ENCODE assay signal across 1 cellular context in the genomic region with DNA sequence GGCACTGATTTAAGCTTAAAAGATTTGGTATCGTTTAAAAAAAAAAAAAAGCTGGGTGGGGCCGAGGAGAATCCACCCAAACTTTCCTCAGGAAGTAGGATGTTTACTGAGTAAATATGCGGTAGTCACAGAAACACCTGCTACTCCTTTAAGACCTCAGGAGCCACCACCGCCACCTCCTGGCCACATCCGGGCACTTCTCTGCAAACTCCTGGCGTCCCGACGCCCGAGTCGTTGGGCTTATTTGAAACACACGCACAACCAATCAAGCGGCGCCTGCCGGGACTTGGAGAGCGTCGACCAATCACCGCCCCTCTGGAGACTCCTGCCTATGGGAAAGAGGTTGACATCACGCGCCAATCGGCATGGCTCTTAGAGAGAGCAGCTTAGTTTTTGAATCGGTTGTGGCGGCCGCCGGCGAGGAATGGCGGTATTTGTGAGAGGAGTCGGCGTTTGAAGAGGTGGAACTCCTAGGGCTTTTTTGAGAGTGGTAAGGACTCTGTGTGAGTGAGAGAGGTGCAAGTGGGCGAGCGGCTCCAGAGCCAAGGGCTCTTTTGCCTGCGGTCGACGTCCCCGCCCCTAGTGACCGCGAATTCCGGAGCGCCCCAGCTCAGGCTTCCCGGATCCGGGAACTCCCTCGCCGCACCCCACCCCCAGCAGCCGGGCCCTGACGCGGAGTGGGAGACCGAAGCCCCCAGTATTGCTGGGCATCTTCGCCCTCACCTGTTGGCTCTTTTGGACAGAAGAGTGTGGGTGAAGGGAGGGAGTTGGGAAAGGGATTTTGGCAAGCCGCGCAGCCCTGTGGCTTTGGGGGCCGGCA.
TF ChIP-seq lines count a peak whose summit lies in the region.

A gene with protein sequence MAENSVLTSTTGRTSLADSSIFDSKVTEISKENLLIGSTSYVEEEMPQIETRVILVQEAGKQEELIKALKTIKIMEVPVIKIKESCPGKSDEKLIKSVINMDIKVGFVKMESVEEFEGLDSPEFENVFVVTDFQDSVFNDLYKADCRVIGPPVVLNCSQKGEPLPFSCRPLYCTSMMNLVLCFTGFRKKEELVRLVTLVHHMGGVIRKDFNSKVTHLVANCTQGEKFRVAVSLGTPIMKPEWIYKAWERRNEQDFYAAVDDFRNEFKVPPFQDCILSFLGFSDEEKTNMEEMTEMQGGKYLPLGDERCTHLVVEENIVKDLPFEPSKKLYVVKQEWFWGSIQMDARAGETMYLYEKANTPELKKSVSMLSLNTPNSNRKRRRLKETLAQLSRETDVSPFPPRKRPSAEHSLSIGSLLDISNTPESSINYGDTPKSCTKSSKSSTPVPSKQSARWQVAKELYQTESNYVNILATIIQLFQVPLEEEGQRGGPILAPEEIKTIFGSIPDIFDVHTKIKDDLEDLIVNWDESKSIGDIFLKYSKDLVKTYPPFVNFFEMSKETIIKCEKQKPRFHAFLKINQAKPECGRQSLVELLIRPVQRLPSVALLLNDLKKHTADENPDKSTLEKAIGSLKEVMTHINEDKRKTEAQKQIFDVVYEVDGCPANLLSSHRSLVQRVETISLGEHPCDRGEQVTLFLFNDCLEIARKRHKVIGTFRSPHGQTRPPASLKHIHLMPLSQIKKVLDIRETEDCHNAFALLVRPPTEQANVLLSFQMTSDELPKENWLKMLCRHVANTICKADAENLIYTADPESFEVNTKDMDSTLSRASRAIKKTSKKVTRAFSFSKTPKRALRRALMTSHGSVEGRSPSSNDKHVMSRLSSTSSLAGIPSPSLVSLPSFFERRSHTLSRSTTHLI (plus strand): TSS at position 359 of the 820 bp plus-strand sequence. CDS start 3,805 bp downstream, outside the sequence.

TF ChIP-seq in HepG2, 621 proteins besides CTCF, POLR2A, EP300 and RAD21 (continued from another document and continues in another):
- TF ChIP-seq, protein P1, sequence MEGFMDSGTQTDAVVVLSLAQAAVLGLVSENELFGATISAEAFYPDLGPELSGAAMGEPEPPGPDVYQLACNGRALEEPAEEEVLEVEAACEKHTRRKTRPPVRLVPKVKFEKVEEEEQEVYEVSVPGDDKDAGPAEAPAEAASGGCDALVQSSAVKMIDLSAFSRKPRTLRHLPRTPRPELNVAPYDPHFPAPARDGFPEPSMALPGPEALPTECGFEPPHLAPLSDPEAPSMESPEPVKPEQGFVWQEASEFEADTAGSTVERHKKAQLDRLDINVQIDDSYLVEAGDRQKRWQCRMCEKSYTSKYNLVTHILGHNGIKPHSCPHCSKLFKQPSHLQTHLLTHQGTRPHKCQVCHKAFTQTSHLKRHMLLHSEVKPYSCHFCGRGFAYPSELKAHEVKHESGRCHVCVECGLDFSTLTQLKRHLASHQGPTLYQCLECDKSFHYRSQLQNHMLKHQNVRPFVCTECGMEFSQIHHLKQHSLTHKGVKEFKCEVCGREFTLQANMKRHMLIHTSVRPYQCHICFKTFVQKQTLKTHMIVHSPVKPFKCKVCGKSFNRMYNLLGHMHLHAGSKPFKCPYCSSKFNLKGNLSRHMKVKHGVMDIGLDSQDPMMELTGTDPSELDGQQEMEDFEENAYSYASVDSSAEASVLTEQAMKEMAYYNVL (CRISPR knock-in tag; IDR thresholded peaks at IDR 0.05; ENCODE audit: borderline replicate concordance), result peak; percentile 42; the same call in 1 of the 2 replicates
- TF ChIP-seq MEF2D (CRISPR knock-in tag; IDR thresholded peaks at IDR 0.05), result no peak; the same call in 1 of the 2 replicates
- TF ChIP-seq ZFP90 (CRISPR knock-in tag; IDR thresholded peaks at IDR 0.05; ENCODE audit: borderline replicate concordance), result no peak; the same call in 1 of the 2 replicates
- TF ChIP-seq PPARG (CRISPR knock-in tag; conservative IDR thresholded peaks at IDR 0.05), result no peak
- TF ChIP-seq ZNF839 (CRISPR knock-in tag; IDR thresholded peaks at IDR 0.05; ENCODE audit: borderline replicate concordance), result no peak
- no peak for TF ChIP-seq ZNF3 (CRISPR knock-in tag; IDR thresholded peaks at IDR 0.05)
- TF ChIP-seq, protein P2, sequence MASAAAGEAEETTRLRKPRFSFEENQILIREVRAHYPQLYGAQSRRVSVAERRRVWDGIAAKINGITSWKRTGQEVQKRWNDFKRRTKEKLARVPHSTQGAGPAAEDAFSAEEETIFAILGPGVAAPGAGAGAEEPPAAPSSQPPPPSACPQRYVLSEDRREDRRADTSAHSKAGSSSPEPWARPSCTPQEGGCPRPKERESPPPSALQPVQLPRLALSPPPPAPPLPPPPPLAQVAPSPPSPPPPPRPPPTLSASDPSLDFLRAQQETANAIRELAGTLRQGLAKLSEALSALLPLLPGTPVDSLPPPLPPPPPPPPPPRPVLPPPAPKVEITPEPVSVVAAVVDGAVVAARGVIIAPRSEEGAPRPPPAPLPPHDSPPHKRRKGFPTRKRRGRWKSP (CRISPR knock-in tag; IDR thresholded peaks at IDR 0.05), result no peak; the same call in 1 of the 2 replicates
- peak; percentile 89 for TF ChIP-seq HDAC1 (CRISPR knock-in tag; IDR thresholded peaks at IDR 0.05)
- TF ChIP-seq, protein P3, sequence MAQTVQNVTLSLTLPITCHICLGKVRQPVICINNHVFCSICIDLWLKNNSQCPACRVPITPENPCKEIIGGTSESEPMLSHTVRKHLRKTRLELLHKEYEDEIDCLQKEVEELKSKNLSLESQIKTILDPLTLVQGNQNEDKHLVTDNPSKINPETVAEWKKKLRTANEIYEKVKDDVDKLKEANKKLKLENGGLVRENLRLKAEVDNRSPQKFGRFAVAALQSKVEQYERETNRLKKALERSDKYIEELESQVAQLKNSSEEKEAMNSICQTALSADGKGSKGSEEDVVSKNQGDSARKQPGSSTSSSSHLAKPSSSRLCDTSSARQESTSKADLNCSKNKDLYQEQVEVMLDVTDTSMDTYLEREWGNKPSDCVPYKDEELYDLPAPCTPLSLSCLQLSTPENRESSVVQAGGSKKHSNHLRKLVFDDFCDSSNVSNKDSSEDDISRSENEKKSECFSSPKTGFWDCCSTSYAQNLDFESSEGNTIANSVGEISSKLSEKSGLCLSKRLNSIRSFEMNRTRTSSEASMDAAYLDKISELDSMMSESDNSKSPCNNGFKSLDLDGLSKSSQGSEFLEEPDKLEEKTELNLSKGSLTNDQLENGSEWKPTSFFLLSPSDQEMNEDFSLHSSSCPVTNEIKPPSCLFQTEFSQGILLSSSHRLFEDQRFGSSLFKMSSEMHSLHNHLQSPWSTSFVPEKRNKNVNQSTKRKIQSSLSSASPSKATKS (CRISPR knock-in tag; IDR thresholded peaks at IDR 0.05), result no peak
- TF ChIP-seq, protein P4, sequence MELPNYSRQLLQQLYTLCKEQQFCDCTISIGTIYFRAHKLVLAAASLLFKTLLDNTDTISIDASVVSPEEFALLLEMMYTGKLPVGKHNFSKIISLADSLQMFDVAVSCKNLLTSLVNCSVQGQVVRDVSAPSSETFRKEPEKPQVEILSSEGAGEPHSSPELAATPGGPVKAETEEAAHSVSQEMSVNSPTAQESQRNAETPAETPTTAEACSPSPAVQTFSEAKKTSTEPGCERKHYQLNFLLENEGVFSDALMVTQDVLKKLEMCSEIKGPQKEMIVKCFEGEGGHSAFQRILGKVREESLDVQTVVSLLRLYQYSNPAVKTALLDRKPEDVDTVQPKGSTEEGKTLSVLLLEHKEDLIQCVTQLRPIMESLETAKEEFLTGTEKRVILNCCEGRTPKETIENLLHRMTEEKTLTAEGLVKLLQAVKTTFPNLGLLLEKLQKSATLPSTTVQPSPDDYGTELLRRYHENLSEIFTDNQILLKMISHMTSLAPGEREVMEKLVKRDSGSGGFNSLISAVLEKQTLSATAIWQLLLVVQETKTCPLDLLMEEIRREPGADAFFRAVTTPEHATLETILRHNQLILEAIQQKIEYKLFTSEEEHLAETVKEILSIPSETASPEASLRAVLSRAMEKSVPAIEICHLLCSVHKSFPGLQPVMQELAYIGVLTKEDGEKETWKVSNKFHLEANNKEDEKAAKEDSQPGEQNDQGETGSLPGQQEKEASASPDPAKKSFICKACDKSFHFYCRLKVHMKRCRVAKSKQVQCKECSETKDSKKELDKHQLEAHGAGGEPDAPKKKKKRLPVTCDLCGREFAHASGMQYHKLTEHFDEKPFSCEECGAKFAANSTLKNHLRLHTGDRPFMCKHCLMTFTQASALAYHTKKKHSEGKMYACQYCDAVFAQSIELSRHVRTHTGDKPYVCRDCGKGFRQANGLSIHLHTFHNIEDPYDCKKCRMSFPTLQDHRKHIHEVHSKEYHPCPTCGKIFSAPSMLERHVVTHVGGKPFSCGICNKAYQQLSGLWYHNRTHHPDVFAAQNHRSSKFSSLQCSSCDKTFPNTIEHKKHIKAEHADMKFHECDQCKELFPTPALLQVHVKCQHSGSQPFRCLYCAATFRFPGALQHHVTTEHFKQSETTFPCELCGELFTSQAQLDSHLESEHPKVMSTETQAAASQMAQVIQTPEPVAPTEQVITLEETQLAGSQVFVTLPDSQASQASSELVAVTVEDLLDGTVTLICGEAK (IDR thresholded peaks at IDR 0.05), result no peak
- TF ChIP-seq, protein P4 (CRISPR knock-in tag; IDR thresholded peaks at IDR 0.05), result no peak; the same call in 1 of the 2 replicates
- TF ChIP-seq JUND (CRISPR knock-in tag; IDR thresholded peaks at IDR 0.05), result no peak
- TF ChIP-seq ETV5 (CRISPR knock-in tag; IDR thresholded peaks at IDR 0.05; ENCODE audit: borderline replicate concordance), result peak; percentile 97
- TF ChIP-seq HHEX (CRISPR knock-in tag; IDR thresholded peaks at IDR 0.05), result no peak
- TF ChIP-seq, protein P5, sequence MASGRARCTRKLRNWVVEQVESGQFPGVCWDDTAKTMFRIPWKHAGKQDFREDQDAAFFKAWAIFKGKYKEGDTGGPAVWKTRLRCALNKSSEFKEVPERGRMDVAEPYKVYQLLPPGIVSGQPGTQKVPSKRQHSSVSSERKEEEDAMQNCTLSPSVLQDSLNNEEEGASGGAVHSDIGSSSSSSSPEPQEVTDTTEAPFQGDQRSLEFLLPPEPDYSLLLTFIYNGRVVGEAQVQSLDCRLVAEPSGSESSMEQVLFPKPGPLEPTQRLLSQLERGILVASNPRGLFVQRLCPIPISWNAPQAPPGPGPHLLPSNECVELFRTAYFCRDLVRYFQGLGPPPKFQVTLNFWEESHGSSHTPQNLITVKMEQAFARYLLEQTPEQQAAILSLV (CRISPR knock-in tag; IDR thresholded peaks at IDR 0.05; ENCODE audit: borderline replicate concordance), result peak; percentile 51; the same call in 1 of the 2 replicates
- peak; percentile 69 for TF ChIP-seq KDM5A (IDR thresholded peaks at IDR 0.05; ENCODE audit: borderline replicate concordance, low read length)
- peak; percentile 14; the same call in 1 of the 2 replicates for TF ChIP-seq NKX3-1 (CRISPR knock-in tag; IDR thresholded peaks at IDR 0.05)
- TF ChIP-seq TBL1XR1 (IDR thresholded peaks at IDR 0.05; ENCODE audit: borderline replicate concordance, low read length, partially characterized antibody), result no peak
- TF ChIP-seq ATF7-NPFF (CRISPR knock-in tag; IDR thresholded peaks at IDR 0.05; ENCODE audit: low read depth), result peak; percentile 54; the same call in 1 of the 2 replicates
- TF ChIP-seq KDM6A (CRISPR knock-in tag; IDR thresholded peaks at IDR 0.05; ENCODE audit: low read depth), result no peak
- TF ChIP-seq HOXA3 (CRISPR knock-in tag; IDR thresholded peaks at IDR 0.05), result peak; percentile 71; the same call in 1 of the 2 replicates
- TF ChIP-seq, protein P6, sequence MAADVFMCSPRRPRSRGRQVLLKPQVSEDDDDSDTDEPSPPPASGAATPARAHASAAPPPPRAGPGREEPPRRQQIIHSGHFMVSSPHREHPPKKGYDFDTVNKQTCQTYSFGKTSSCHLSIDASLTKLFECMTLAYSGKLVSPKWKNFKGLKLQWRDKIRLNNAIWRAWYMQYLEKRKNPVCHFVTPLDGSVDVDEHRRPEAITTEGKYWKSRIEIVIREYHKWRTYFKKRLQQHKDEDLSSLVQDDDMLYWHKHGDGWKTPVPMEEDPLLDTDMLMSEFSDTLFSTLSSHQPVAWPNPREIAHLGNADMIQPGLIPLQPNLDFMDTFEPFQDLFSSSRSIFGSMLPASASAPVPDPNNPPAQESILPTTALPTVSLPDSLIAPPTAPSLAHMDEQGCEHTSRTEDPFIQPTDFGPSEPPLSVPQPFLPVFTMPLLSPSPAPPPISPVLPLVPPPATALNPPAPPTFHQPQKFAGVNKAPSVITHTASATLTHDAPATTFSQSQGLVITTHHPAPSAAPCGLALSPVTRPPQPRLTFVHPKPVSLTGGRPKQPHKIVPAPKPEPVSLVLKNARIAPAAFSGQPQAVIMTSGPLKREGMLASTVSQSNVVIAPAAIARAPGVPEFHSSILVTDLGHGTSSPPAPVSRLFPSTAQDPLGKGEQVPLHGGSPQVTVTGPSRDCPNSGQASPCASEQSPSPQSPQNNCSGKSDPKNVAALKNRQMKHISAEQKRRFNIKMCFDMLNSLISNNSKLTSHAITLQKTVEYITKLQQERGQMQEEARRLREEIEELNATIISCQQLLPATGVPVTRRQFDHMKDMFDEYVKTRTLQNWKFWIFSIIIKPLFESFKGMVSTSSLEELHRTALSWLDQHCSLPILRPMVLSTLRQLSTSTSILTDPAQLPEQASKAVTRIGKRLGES (CRISPR knock-in tag; IDR thresholded peaks at IDR 0.05; ENCODE audit: borderline replicate concordance), result no peak
- TF ChIP-seq ZNF777 (CRISPR knock-in tag; IDR thresholded peaks at IDR 0.05), result no peak
- TF ChIP-seq ATAD3A (CRISPR knock-in tag; IDR thresholded peaks at IDR 0.05), result no peak
- 0 out of 2 replicates have a peak, but pooled peaks have one; percentile 43 for TF ChIP-seq ZNF607 (CRISPR knock-in tag; IDR thresholded peaks at IDR 0.05; ENCODE audit: borderline replicate concordance)
